1 cellular context compared by ENCODE assay signal in genomic region chr9:32526042-32526706, GRCh38.
TF ChIP-seq lines count a peak whose summit lies in the region.

TSS of gene RIGI (minus strand) at chr9:32526196. CDS start at chr9:32526166, 30 bp downstream.

TF ChIP-seq in Ishikawa, 13 proteins besides CTCF, POLR2A, EP300 and RAD21 (continued from another document):
- TF ChIP-seq, protein P1, sequence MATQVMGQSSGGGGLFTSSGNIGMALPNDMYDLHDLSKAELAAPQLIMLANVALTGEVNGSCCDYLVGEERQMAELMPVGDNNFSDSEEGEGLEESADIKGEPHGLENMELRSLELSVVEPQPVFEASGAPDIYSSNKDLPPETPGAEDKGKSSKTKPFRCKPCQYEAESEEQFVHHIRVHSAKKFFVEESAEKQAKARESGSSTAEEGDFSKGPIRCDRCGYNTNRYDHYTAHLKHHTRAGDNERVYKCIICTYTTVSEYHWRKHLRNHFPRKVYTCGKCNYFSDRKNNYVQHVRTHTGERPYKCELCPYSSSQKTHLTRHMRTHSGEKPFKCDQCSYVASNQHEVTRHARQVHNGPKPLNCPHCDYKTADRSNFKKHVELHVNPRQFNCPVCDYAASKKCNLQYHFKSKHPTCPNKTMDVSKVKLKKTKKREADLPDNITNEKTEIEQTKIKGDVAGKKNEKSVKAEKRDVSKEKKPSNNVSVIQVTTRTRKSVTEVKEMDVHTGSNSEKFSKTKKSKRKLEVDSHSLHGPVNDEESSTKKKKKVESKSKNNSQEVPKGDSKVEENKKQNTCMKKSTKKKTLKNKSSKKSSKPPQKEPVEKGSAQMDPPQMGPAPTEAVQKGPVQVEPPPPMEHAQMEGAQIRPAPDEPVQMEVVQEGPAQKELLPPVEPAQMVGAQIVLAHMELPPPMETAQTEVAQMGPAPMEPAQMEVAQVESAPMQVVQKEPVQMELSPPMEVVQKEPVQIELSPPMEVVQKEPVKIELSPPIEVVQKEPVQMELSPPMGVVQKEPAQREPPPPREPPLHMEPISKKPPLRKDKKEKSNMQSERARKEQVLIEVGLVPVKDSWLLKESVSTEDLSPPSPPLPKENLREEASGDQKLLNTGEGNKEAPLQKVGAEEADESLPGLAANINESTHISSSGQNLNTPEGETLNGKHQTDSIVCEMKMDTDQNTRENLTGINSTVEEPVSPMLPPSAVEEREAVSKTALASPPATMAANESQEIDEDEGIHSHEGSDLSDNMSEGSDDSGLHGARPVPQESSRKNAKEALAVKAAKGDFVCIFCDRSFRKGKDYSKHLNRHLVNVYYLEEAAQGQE (IDR thresholded peaks at IDR 0.05; ENCODE audit: low read depth) = no peak
- TF ChIP-seq TAF1 (IDR thresholded peaks at IDR 0.05; ENCODE audit: low read depth) = no peak
- TF ChIP-seq USF1 (IDR thresholded peaks at IDR 0.05) = no peak
